In the genomic region with DNA sequence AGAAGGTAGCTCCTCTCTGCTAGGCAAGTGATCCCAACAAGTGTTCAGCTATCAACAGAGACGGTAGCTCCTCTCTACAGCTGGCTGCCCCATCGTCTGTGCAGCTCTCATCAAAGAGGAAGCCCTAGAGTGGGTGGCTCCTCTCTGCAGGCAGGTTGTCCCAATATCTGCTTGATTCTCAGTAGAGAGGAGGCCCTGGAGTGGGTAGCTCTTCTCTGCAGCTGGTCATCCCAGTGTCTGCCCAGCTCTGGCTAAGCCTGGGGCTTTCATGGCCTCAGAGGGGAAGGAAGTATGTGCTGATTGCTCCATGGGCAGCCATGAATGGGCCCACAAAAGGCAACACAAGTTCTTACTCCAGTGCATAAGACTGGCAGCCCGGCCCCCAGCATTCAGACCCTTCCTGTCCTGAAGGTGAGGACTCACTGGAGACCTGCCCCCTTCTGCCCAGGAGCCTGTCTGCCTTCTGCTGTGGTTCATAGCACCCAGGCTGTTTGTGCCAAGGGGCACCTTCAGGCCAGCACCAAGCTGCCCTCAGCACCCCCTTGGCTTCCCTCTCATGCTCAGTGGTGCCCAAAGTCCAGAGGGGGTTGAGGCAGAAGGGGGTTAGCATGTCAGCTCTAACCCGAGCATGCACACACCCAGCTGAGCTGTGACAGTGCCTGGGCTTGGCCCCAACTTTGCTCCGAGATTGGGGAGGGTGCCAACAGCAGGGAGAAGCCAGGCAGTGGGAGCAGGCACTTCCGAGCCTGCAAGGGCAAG, we compare ENCODE assay signal across 22 cellular contexts. TPM values are rescaled to one million over a fixed set of nuclear protein-coding genes. Genes with fewer than 3 reads are reported as not detected.
A peak's percentile ranks its signal among the peaks of the same experiment; 100 is the strongest.
DNase-seq lines count a peak whose midpoint lies in the region; ATAC-seq and TF ChIP-seq lines count a peak whose summit lies in the region.
"Had no signal": no experiment of that assay in that cellular context is flagged by ENCODE, and none has a peak within 500 bp of the region (broad histone marks: within the 10 kb centered on the region; RNA-seq: fewer than 3 reads in every experiment).

No MANE protein-coding gene starts in this region.

- no peak overlapping the region for H2AFZ ChIP-seq in smooth muscle cell (ENCODE audit: low read depth)

- H3K4me2 ChIP-seq in smooth muscle cell, result no peak overlapping the region
- H3K4me2 ChIP-seq: A549; BLaER1 treated with 17β-estradiol and CSF1 and Interleukin-3, amounts not matched to agents 10 nM and 100 nM had no signal

- 84 to 87% methylated on average over 6 of the region's 6 CpGs for WGBS in sigmoid colon, 2 donors
- 68% methylated on average over 6 of the region's 6 CpGs for WGBS in prostate gland
- 89% methylated on average over 6 of the region's 6 CpGs for WGBS in smooth muscle cell (ENCODE audit: low lambda C conversion rate)

- no peaks in the 10 kb centered on the region for H3K27me3 ChIP-seq in sigmoid colon
- H3K27me3 ChIP-seq in upper lobe of right lung, result no peaks in the 10 kb centered on the region
- no peaks in the 10 kb centered on the region for H3K27me3 ChIP-seq in prostate gland (replicated peaks; ENCODE audit: insufficient read depth)
- H3K27me3 ChIP-seq in smooth muscle cell (ENCODE audit: low read depth), result no peaks in the 10 kb centered on the region
- H3K27me3 ChIP-seq: BE2C; BLaER1 treated with 17β-estradiol and CSF1 and Interleukin-3, amounts not matched to agents 10 nM and 100 nM had no signal

- H3K79me2 ChIP-seq in smooth muscle cell (ENCODE audit: low read depth), result no peaks in the 10 kb centered on the region

- no peak overlapping the region for H3K9ac ChIP-seq in smooth muscle cell (ENCODE audit: low read depth)
- H3K9ac ChIP-seq: BLaER1 treated with 17β-estradiol and CSF1 and Interleukin-3, amounts not matched to agents 10 nM and 100 nM had no signal

- intact Hi-C loops in sigmoid colon (cut with DNase I) (no loop called here), upper lobe of right lung (cut with DNase I) (no loop called here), prostate gland (cut with DNase I) (no loop called here)

- H3K9me3 ChIP-seq in sigmoid colon (no peaks in the 10 kb centered on the region), upper lobe of right lung (no peaks in the 10 kb centered on the region), prostate gland (no peaks in the 10 kb centered on the region), smooth muscle cell (replicated peaks; ENCODE audit: low read depth) (no peaks in the 10 kb centered on the region)
- H3K9me3 ChIP-seq: A549, BE2C, HAP-1 had no signal

- no peak for DNase-seq in stimulated activated naive CD8-positive, alpha-beta T cell treated with anti-CD3 and anti-CD28 coated beads, Interleukin-15, Interleukin-2, amounts not matched to agents 100 U/mL and 50 U/mL, for 24 hours
- no peak for DNase-seq in stimulated activated naive CD8-positive, alpha-beta T cell treated with anti-CD3 and anti-CD28 coated beads, Interleukin-15, amount 100 ng/mL, for 72 hours
- DNase-seq in sigmoid colon (peak; percentile 48), upper lobe of right lung (no peak), prostate gland (ENCODE audit: low spot score) (no peak), smooth muscle cell (lab: John Stamatoyannopoulos, UW; ENCODE audit: unreplicated experiment) (no peak)
- DNase-seq: 8988T; ACHN; AML-193; BE2C; CD4-positive, alpha-beta T cell; CD8-positive, alpha-beta memory T cell; DMS53; DMS79 treated with DMSO at 0.1 percent for 48 hours; GF-D8; GOT3; HFFc6 had no signal

- TF ChIP-seq EP300 in sigmoid colon (IDR thresholded peaks at IDR 0.05), result no peak

- H3K36me3 ChIP-seq in sigmoid colon (no peaks in the 10 kb centered on the region), upper lobe of right lung (no peaks in the 10 kb centered on the region), prostate gland (no peaks in the 10 kb centered on the region), smooth muscle cell (ENCODE audit: low read depth) (no peaks in the 10 kb centered on the region)
- H3K36me3 ChIP-seq: BE2C; BLaER1 treated with 17β-estradiol and CSF1 and Interleukin-3, amounts not matched to agents 10 nM and 100 nM; HAP-1 had no signal

- no peaks in the 10 kb centered on the region for H3K4me1 ChIP-seq in sigmoid colon
- H3K4me1 ChIP-seq in upper lobe of right lung, result no peaks in the 10 kb centered on the region
- H3K4me1 ChIP-seq in prostate gland (replicated peaks), result no peaks in the 10 kb centered on the region
- H3K4me1 ChIP-seq in smooth muscle cell (ENCODE audit: low read depth), result no peaks in the 10 kb centered on the region
- H3K4me1 ChIP-seq: A549; BE2C; BLaER1 treated with 17β-estradiol and CSF1 and Interleukin-3, amounts not matched to agents 10 nM and 100 nM; HAP-1 had no signal

- H3K9me3 Mint-ChIP-seq in stimulated activated naive CD8-positive, alpha-beta T cell treated with anti-CD3 and anti-CD28 coated beads, Interleukin-15, amount 100 ng/mL, for 72 hours, result no peaks in the 10 kb centered on the region
- H3K9me3 Mint-ChIP-seq: CD4-positive, alpha-beta T cell; HFFc6 had no signal

- H3K4me3 ChIP-seq in sigmoid colon, result no peak overlapping the region
- H3K4me3 ChIP-seq in upper lobe of right lung, result no peak overlapping the region
- no peak overlapping the region for H3K4me3 ChIP-seq in prostate gland
- no peak overlapping the region for H3K4me3 ChIP-seq in smooth muscle cell
- H3K4me3 ChIP-seq: A549; BLaER1 treated with 17β-estradiol and CSF1 and Interleukin-3, amounts not matched to agents 10 nM and 100 nM; HAP-1 had no signal

- no peak for TF ChIP-seq POLR2A in sigmoid colon (IDR thresholded peaks at IDR 0.05)
- no peak for TF ChIP-seq POLR2A in prostate gland (IDR thresholded peaks at IDR 0.05)

- no peak overlapping the region for H3K27ac Mint-ChIP-seq in stimulated activated naive CD8-positive, alpha-beta T cell treated with anti-CD3 and anti-CD28 coated beads, Interleukin-15, amount 100 ng/mL, for 72 hours
- H3K27ac Mint-ChIP-seq: CD14-positive monocyte; CD4-positive, alpha-beta T cell; CD8-positive, alpha-beta memory T cell; HFFc6 had no signal

- peak; percentile 32 for ATAC-seq in stimulated activated naive CD8-positive, alpha-beta T cell treated with anti-CD3 and anti-CD28 coated beads, Interleukin-15, Interleukin-2, amounts not matched to agents 100 U/mL and 50 U/mL, for 24 hours
- no peak for ATAC-seq in stimulated activated naive CD8-positive, alpha-beta T cell treated with anti-CD3 and anti-CD28 coated beads, Interleukin-15, amount 100 ng/mL, for 72 hours
- peak; percentile 29 for ATAC-seq in upper lobe of right lung
- ATAC-seq: A549 had no signal

- no peaks in the 10 kb centered on the region for H3K4me1 Mint-ChIP-seq in stimulated activated naive CD8-positive, alpha-beta T cell treated with anti-CD3 and anti-CD28 coated beads, Interleukin-15, amount 100 ng/mL, for 72 hours
- H3K4me1 Mint-ChIP-seq: CD14-positive monocyte; CD8-positive, alpha-beta memory T cell had no signal

- H3K27me3 Mint-ChIP-seq in stimulated activated naive CD8-positive, alpha-beta T cell treated with anti-CD3 and anti-CD28 coated beads, Interleukin-15, amount 100 ng/mL, for 72 hours, result no peaks in the 10 kb centered on the region
- H3K27me3 Mint-ChIP-seq: CD4-positive, alpha-beta T cell had no signal

- no peak for TF ChIP-seq CTCF in sigmoid colon (IDR thresholded peaks at IDR 0.05)
- no peak for TF ChIP-seq CTCF in upper lobe of right lung (IDR thresholded peaks at IDR 0.05)
- TF ChIP-seq CTCF in prostate gland (IDR thresholded peaks at IDR 0.05), result no peak
- no peak for TF ChIP-seq CTCF in smooth muscle cell (IDR thresholded peaks at IDR 0.05; ENCODE audit: borderline replicate concordance, insufficient read depth, poor library complexity, severe bottlenecking)

- no peaks in the 10 kb centered on the region for H4K20me1 ChIP-seq in smooth muscle cell (ENCODE audit: low read depth)
- H4K20me1 ChIP-seq: BLaER1 treated with 17β-estradiol and CSF1 and Interleukin-3, amounts not matched to agents 10 nM and 100 nM had no signal

- H3K27ac ChIP-seq in sigmoid colon (no peak overlapping the region), upper lobe of right lung (no peak overlapping the region), prostate gland (no peak overlapping the region), smooth muscle cell (ENCODE audit: low read depth) (no peak overlapping the region)
- H3K27ac ChIP-seq: A549; BLaER1 treated with 17β-estradiol and CSF1 and Interleukin-3, amounts not matched to agents 10 nM and 100 nM had no signal

- no peak overlapping the region for H3K4me3 Mint-ChIP-seq in stimulated activated naive CD8-positive, alpha-beta T cell treated with anti-CD3 and anti-CD28 coated beads, Interleukin-15, amount 100 ng/mL, for 72 hours
- H3K4me3 Mint-ChIP-seq: CD14-positive monocyte; CD4-positive, alpha-beta T cell; CD8-positive, alpha-beta memory T cell; HFFc6 had no signal

- no peaks in the 10 kb centered on the region for H3F3A ChIP-seq in smooth muscle cell (ENCODE audit: low read depth)

RNA-seq across cellular contexts. Expression of a gene that starts 48.9 kb away (rescaled TPM):
- total RNA-seq in sigmoid colon (1 to 10 TPM; 3.1 to 5.5 (median 4.5) TPM), upper lobe of right lung (20.8 TPM), prostate gland (10 to 100 TPM in 1 of 2 donors, 1 to 10 TPM in 1; 7.9 to 20.8 TPM), smooth muscle cell (6.2 and 11.3 TPM in 2 replicates)
- polyA plus RNA-seq in sigmoid colon (10 to 100 TPM; 16.3 to 42.3 (median 30.0) TPM), smooth muscle cell (4.6 and 4.8 TPM in 2 replicates)
- total RNA-seq: CD4-positive, alpha-beta T cell; CD8-positive, alpha-beta memory T cell; G401 had no signal
- polyA plus RNA-seq: CD8-positive, alpha-beta memory T cell had no signal
